In the genomic region with DNA sequence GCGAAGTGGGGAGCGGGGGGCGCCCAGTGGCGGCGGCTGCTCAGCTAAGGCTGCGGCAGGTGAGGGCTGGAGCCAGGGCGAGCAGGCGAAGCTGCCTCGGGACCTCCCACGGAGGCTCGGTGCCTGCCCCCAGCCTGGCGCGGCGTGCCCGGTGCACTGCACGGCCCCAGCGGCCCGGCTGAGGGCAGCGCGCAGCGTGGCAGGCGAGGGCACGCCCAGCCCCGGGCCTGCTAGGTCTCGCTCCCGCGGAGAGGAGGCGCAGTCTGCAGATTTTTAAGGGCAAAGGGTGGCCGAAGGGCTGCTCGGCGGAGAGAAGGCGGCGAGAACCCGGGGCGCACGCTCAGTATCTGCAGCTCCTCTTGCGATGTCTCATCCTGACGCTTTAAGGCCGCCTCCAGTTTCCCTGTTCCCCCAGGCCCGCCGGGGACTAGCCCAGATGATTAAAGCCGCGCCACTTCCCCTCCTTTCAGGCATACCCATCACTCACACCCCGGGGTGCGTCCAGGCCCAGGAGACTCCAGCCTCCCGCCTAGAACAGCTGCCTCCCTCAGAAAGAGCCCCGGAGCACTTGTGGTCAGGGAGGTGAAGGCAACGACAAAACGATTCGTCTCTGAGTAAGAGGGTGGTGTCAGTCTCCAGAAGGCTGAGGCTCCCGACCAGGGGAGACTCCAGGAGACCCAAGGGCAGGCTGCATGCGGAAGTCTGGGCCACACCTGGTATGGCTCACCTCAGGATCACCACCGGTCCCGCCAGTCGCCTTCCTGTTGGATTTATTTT, we compare ENCODE assay signal across 1 cellular context.
TF ChIP-seq lines count a peak whose summit lies in the region.

A gene with protein sequence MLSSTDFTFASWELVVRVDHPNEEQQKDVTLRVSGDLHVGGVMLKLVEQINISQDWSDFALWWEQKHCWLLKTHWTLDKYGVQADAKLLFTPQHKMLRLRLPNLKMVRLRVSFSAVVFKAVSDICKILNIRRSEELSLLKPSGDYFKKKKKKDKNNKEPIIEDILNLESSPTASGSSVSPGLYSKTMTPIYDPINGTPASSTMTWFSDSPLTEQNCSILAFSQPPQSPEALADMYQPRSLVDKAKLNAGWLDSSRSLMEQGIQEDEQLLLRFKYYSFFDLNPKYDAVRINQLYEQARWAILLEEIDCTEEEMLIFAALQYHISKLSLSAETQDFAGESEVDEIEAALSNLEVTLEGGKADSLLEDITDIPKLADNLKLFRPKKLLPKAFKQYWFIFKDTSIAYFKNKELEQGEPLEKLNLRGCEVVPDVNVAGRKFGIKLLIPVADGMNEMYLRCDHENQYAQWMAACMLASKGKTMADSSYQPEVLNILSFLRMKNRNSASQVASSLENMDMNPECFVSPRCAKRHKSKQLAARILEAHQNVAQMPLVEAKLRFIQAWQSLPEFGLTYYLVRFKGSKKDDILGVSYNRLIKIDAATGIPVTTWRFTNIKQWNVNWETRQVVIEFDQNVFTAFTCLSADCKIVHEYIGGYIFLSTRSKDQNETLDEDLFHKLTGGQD (minus strand): TSS at position 158 of the 777 bp plus-strand sequence. CDS start 3,476 bp downstream, outside the sequence.

TF ChIP-seq in HepG2, 621 proteins besides CTCF, POLR2A, EP300 and RAD21 (continued from another document and continues in another):
- no peak for TF ChIP-seq RFX5 (IDR thresholded peaks at IDR 0.05; ENCODE audit: low read depth, low read length)
- TF ChIP-seq FOXM1 (CRISPR knock-in tag; IDR thresholded peaks at IDR 0.05), result peak; percentile 2; the same call in 1 of the 2 replicates
- TF ChIP-seq, protein P1, sequence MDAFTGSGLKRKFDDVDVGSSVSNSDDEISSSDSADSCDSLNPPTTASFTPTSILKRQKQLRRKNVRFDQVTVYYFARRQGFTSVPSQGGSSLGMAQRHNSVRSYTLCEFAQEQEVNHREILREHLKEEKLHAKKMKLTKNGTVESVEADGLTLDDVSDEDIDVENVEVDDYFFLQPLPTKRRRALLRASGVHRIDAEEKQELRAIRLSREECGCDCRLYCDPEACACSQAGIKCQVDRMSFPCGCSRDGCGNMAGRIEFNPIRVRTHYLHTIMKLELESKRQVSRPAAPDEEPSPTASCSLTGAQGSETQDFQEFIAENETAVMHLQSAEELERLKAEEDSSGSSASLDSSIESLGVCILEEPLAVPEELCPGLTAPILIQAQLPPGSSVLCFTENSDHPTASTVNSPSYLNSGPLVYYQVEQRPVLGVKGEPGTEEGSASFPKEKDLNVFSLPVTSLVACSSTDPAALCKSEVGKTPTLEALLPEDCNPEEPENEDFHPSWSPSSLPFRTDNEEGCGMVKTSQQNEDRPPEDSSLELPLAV (CRISPR knock-in tag; conservative IDR thresholded peaks at IDR 0.05; ENCODE audit: low read depth), result no peak
- peak; percentile 25; the same call in 1 of the 2 replicates for TF ChIP-seq GABPA (IDR thresholded peaks at IDR 0.05; ENCODE audit: low read depth, low read length)
- TF ChIP-seq GABPA (CRISPR knock-in tag; IDR thresholded peaks at IDR 0.05; ENCODE audit: low read depth), result peak; percentile 68
- TF ChIP-seq, protein P2, sequence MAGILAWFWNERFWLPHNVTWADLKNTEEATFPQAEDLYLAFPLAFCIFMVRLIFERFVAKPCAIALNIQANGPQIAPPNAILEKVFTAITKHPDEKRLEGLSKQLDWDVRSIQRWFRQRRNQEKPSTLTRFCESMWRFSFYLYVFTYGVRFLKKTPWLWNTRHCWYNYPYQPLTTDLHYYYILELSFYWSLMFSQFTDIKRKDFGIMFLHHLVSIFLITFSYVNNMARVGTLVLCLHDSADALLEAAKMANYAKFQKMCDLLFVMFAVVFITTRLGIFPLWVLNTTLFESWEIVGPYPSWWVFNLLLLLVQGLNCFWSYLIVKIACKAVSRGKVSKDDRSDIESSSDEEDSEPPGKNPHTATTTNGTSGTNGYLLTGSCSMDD (CRISPR knock-in tag; IDR thresholded peaks at IDR 0.05), result peak; percentile 93; the same call in 1 of the 2 replicates
- TF ChIP-seq SIX4 (CRISPR knock-in tag; IDR thresholded peaks at IDR 0.05), result 0 out of 2 replicates have a peak, but pooled peaks have one; percentile 73
- no peak for TF ChIP-seq ZSCAN30 (CRISPR knock-in tag; IDR thresholded peaks at IDR 0.05)
- peak; percentile 99; the same call in 1 of the 2 replicates for TF ChIP-seq GLI4 (CRISPR knock-in tag; IDR thresholded peaks at IDR 0.05; ENCODE audit: borderline replicate concordance)
- peak; percentile 80 for TF ChIP-seq CENPT (CRISPR knock-in tag; IDR thresholded peaks at IDR 0.05; ENCODE audit: low read depth)
- TF ChIP-seq ZNF7 (CRISPR knock-in tag; IDR thresholded peaks at IDR 0.05), result no peak
- peak; percentile 90 for TF ChIP-seq ZNF777 (CRISPR knock-in tag; IDR thresholded peaks at IDR 0.05)
- TF ChIP-seq, protein P3, sequence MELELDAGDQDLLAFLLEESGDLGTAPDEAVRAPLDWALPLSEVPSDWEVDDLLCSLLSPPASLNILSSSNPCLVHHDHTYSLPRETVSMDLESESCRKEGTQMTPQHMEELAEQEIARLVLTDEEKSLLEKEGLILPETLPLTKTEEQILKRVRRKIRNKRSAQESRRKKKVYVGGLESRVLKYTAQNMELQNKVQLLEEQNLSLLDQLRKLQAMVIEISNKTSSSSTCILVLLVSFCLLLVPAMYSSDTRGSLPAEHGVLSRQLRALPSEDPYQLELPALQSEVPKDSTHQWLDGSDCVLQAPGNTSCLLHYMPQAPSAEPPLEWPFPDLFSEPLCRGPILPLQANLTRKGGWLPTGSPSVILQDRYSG (CRISPR knock-in tag; IDR thresholded peaks at IDR 0.05), result peak; percentile 97
- TF ChIP-seq, protein P4, sequence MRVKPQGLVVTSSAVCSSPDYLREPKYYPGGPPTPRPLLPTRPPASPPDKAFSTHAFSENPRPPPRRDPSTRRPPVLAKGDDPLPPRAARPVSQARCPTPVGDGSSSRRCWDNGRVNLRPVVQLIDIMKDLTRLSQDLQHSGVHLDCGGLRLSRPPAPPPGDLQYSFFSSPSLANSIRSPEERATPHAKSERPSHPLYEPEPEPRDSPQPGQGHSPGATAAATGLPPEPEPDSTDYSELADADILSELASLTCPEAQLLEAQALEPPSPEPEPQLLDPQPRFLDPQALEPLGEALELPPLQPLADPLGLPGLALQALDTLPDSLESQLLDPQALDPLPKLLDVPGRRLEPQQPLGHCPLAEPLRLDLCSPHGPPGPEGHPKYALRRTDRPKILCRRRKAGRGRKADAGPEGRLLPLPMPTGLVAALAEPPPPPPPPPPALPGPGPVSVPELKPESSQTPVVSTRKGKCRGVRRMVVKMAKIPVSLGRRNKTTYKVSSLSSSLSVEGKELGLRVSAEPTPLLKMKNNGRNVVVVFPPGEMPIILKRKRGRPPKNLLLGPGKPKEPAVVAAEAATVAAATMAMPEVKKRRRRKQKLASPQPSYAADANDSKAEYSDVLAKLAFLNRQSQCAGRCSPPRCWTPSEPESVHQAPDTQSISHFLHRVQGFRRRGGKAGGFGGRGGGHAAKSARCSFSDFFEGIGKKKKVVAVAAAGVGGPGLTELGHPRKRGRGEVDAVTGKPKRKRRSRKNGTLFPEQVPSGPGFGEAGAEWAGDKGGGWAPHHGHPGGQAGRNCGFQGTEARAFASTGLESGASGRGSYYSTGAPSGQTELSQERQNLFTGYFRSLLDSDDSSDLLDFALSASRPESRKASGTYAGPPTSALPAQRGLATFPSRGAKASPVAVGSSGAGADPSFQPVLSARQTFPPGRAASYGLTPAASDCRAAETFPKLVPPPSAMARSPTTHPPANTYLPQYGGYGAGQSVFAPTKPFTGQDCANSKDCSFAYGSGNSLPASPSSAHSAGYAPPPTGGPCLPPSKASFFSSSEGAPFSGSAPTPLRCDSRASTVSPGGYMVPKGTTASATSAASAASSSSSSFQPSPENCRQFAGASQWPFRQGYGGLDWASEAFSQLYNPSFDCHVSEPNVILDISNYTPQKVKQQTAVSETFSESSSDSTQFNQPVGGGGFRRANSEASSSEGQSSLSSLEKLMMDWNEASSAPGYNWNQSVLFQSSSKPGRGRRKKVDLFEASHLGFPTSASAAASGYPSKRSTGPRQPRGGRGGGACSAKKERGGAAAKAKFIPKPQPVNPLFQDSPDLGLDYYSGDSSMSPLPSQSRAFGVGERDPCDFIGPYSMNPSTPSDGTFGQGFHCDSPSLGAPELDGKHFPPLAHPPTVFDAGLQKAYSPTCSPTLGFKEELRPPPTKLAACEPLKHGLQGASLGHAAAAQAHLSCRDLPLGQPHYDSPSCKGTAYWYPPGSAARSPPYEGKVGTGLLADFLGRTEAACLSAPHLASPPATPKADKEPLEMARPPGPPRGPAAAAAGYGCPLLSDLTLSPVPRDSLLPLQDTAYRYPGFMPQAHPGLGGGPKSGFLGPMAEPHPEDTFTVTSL (CRISPR knock-in tag; IDR thresholded peaks at IDR 0.05; ENCODE audit: borderline replicate concordance), result no peak; the same call in none of the 2 replicates
- TF ChIP-seq ZNF552 (CRISPR knock-in tag; IDR thresholded peaks at IDR 0.05; ENCODE audit: borderline replicate concordance), result peak; percentile 93
- TF ChIP-seq ZNF747 (CRISPR knock-in tag; IDR thresholded peaks at IDR 0.05; ENCODE audit: borderline replicate concordance), result peak; percentile 67; the same call in 1 of the 2 replicates
- TF ChIP-seq, protein P5, sequence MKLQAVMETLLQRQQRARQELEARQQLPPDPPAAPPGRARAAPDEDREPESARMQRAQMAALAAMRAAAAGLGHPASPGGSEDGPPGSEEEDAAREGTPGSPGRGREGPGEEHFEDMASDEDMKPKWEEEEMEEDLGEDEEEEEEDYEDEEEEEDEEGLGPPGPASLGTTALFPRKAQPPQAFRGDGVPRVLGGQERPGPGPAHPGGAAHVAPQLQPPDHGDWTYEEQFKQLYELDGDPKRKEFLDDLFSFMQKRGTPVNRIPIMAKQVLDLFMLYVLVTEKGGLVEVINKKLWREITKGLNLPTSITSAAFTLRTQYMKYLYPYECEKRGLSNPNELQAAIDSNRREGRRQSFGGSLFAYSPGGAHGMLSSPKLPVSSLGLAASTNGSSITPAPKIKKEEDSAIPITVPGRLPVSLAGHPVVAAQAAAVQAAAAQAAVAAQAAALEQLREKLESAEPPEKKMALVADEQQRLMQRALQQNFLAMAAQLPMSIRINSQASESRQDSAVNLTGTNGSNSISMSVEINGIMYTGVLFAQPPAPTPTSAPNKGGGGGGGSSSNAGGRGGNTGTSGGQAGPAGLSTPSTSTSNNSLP (IDR thresholded peaks at IDR 0.05; ENCODE audit: low read depth, low read length), result no peak; the same call in 1 of the 2 replicates
- TF ChIP-seq ZNF839 (CRISPR knock-in tag; IDR thresholded peaks at IDR 0.05; ENCODE audit: borderline replicate concordance), result no peak
- TF ChIP-seq MAF1 (CRISPR knock-in tag; IDR thresholded peaks at IDR 0.05; ENCODE audit: borderline replicate concordance), result peak; percentile 28; the same call in 1 of the 2 replicates
- 0 out of 2 replicates have a peak, but pooled peaks have one; percentile 23 for TF ChIP-seq ZNF10 (CRISPR knock-in tag; IDR thresholded peaks at IDR 0.05; ENCODE audit: borderline replicate concordance, low read depth)
- TF ChIP-seq KAT7 (CRISPR knock-in tag; IDR thresholded peaks at IDR 0.05; ENCODE audit: borderline replicate concordance), result peak; percentile 95
- TF ChIP-seq MTF2 (CRISPR knock-in tag; IDR thresholded peaks at IDR 0.05; ENCODE audit: borderline replicate concordance), result peak; percentile 55; the same call in 1 of the 2 replicates
- TF ChIP-seq, protein P6, sequence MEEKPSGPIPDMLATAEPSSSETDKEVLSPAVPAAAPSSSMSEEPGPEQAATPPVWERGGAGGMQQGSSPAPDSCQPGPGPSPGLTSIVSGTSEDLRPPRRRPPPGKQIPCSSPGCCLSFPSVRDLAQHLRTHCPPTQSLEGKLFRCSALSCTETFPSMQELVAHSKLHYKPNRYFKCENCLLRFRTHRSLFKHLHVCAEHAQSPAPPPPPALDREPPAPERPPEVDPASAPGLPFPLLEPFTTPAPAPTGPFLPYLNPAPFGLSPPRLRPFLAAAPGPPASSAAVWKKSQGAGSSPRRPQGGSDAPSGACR (CRISPR knock-in tag; IDR thresholded peaks at IDR 0.05), result no peak
- TF ChIP-seq SALL2 (CRISPR knock-in tag; IDR thresholded peaks at IDR 0.05), result peak; percentile 98
- TF ChIP-seq U2AF2 (IDR thresholded peaks at IDR 0.05; ENCODE audit: low read depth, low read length), result 0 out of 2 replicates have a peak, but pooled peaks have one; percentile 12
- no peak for TF ChIP-seq HNRNPUL1 (IDR thresholded peaks at IDR 0.05; ENCODE audit: low read depth, low read length)
- no peak for TF ChIP-seq HMGA1 (CRISPR knock-in tag; conservative IDR thresholded peaks at IDR 0.05)
- TF ChIP-seq ZNF615 (CRISPR knock-in tag; IDR thresholded peaks at IDR 0.05; ENCODE audit: borderline replicate concordance), result peak; percentile 39; the same call in 1 of the 2 replicates
- 0 out of 2 replicates have a peak, but pooled peaks have one; percentile 22 for TF ChIP-seq NFIB (CRISPR knock-in tag; IDR thresholded peaks at IDR 0.05; ENCODE audit: borderline replicate concordance)
- TF ChIP-seq, protein P7, sequence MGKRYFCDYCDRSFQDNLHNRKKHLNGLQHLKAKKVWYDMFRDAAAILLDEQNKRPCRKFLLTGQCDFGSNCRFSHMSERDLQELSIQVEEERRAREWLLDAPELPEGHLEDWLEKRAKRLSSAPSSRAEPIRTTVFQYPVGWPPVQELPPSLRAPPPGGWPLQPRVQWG (CRISPR knock-in tag; IDR thresholded peaks at IDR 0.05; ENCODE audit: borderline replicate concordance, low read depth), result no peak; the same call in 1 of the 2 replicates
- TF ChIP-seq, protein P8, sequence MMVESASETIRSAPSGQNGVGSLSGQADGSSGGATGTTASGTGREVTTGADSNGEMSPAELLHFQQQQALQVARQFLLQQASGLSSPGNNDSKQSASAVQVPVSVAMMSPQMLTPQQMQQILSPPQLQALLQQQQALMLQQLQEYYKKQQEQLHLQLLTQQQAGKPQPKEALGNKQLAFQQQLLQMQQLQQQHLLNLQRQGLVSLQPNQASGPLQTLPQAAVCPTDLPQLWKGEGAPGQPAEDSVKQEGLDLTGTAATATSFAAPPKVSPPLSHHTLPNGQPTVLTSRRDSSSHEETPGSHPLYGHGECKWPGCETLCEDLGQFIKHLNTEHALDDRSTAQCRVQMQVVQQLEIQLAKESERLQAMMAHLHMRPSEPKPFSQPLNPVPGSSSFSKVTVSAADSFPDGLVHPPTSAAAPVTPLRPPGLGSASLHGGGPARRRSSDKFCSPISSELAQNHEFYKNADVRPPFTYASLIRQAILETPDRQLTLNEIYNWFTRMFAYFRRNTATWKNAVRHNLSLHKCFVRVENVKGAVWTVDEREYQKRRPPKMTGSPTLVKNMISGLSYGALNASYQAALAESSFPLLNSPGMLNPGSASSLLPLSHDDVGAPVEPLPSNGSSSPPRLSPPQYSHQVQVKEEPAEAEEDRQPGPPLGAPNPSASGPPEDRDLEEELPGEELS (CRISPR knock-in tag; IDR thresholded peaks at IDR 0.05), result peak; percentile 30
- TF ChIP-seq NFKB2 (CRISPR knock-in tag; IDR thresholded peaks at IDR 0.05; ENCODE audit: borderline replicate concordance), result peak; percentile 89; the same call in 1 of the 2 replicates
- TF ChIP-seq, protein P9, sequence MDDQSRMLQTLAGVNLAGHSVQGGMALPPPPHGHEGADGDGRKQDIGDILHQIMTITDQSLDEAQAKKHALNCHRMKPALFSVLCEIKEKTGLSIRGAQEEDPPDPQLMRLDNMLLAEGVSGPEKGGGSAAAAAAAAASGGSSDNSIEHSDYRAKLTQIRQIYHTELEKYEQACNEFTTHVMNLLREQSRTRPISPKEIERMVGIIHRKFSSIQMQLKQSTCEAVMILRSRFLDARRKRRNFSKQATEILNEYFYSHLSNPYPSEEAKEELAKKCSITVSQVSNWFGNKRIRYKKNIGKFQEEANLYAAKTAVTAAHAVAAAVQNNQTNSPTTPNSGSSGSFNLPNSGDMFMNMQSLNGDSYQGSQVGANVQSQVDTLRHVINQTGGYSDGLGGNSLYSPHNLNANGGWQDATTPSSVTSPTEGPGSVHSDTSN (CRISPR knock-in tag; IDR thresholded peaks at IDR 0.05; ENCODE audit: borderline replicate concordance), result peak; percentile 89; the same call in 1 of the 2 replicates
- no peak for TF ChIP-seq ZNF24 (IDR thresholded peaks at IDR 0.05)
